In the genomic region with DNA sequence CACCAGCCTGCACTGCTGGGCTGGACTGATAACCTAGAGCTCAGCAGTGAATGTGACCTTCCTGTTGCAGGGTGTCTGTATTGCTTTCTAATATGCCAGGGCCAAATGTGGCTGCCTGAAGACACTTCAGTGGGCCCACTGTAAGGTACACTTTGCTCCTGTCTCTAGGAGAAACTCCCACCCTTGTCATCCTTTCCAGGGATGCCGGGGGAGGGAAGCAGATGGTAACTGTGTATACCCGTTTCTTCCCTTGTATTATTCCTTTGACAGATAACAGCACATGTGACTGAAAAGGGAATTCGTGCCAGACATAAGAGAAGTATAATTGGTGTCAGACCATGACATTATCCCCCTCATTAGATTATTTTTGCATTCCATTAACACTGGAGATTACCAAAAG, we compare ENCODE assay signal across 15 cellular contexts.
DNase-seq lines count a peak whose midpoint lies in the region; ATAC-seq and TF ChIP-seq lines count a peak whose summit lies in the region.
"Had no signal": no experiment of that assay in that cellular context is flagged by ENCODE, and none has a peak within 500 bp of the region (broad histone marks: within the 10 kb centered on the region; RNA-seq: fewer than 3 reads in every experiment).

No MANE protein-coding gene starts in this region.

- intact Hi-C loops in left ventricle myocardium inferior (cut with micrococcal nuclease), result no loop called here
- intact Hi-C loops in left ventricle myocardium superior (cut with micrococcal nuclease), result no loop called here

- peak overlapping the region; percentile 15 for H3K27ac ChIP-seq in left ventricle myocardium inferior (replicated peaks)
- H3K27ac ChIP-seq in caudate nucleus (ENCODE audit: low read depth, low read length), result peak overlapping the region; percentile 59
- H3K27ac ChIP-seq: BLaER1 treated with 17β-estradiol and CSF1 and Interleukin-3, amounts not matched to agents 10 nM and 100 nM had no signal

- DNase-seq in left ventricle myocardium inferior, result no peak
- DNase-seq in left ventricle myocardium superior, result no peak
- peak in 40 of 61 donors; percentile 4 to 90 (median 36) for DNase-seq in caudate nucleus (lab: John Stamatoyannopoulos, UW)
- DNase-seq in putamen (ENCODE audit: low spot score), result peak; percentile 80
- no peak for DNase-seq in dermis blood vessel endothelial cell
- DNase-seq: 8988T; Calu3; CD8-positive, alpha-beta T cell; DMS79 treated with DMSO at 0.1 percent for 48 hours; GF-D8; H9; IMR-90 had no signal

- peaks cover 5% of the 10 kb centered on the region for H3K4me1 ChIP-seq in left ventricle myocardium inferior
- H3K4me1 ChIP-seq: BLaER1 treated with 17β-estradiol and CSF1 and Interleukin-3, amounts not matched to agents 10 nM and 100 nM had no signal

- ATAC-seq in left ventricle myocardium superior, result no peak
- no peak for ATAC-seq in GM21786 (IDR thresholded peaks at IDR 0.05; ENCODE audit: unreplicated experiment)
- ATAC-seq in HG03196 (IDR thresholded peaks at IDR 0.05; ENCODE audit: unreplicated experiment), result no peak
- ATAC-seq: CD8-positive, alpha-beta T cell had no signal

- no peak for TF ChIP-seq CTCF in left ventricle myocardium inferior (IDR thresholded peaks at IDR 0.05; ENCODE audit: borderline replicate concordance)

- H3K27me3 ChIP-seq in left ventricle myocardium inferior (ENCODE audit: low read depth), result no peaks in the 10 kb centered on the region
- H3K27me3 ChIP-seq: BLaER1 treated with 17β-estradiol and CSF1 and Interleukin-3, amounts not matched to agents 10 nM and 100 nM had no signal

- H3K36me3 ChIP-seq in left ventricle myocardium inferior, result peaks cover 3% of the 10 kb centered on the region

- H3K9me3 ChIP-seq in left ventricle myocardium inferior (replicated peaks), result no peaks in the 10 kb centered on the region

- H3K4me3 ChIP-seq in left ventricle myocardium inferior, result no peak overlapping the region
- H3K4me3 ChIP-seq: BLaER1 treated with 17β-estradiol and CSF1 and Interleukin-3, amounts not matched to agents 10 nM and 100 nM had no signal

Comparison
In these comparisons a context has a peak if more than half of its experiments do, and no peak if none do; other contexts are left out.
1. DNase-seq: peak in caudate nucleus (40 of 61) and putamen (single experiment); none in left ventricle myocardium inferior (single experiment), left ventricle myocardium superior (single experiment) and dermis blood vessel endothelial cell (single experiment).